Comparison of ENCODE assay signal across 8 cellular contexts in the genomic region with DNA sequence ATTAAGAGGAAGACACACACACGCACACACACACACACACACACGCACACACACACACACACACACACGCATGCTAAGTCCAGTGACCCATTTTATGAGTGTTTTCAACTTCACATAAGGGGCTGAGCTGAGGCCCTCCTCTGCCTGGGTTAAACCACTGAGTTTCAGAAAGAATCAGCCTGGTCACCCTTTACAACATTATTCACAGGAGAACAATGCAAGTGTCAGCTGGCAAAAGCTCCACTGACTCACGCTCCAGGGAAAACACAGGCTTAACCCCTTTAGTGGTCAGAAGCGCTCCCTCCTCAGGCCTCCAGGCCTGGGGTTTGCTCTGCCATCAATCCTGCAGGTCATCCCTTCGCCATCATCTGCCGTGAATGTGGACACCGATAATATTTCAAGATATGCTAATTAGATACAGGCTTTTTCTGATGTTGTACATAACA. TPM values are rescaled to one million over a fixed set of nuclear protein-coding genes. Genes with fewer than 3 reads are reported as not detected.
DNase-seq lines count a peak whose midpoint lies in the region; ATAC-seq and TF ChIP-seq lines count a peak whose summit lies in the region.

No MANE protein-coding gene starts in this region.

- no peak overlapping the region for H4K8ac ChIP-seq in mesendoderm (ENCODE audit: low read depth, low read length)

- TF ChIP-seq POLR2A in tibial nerve (IDR thresholded peaks at IDR 0.05), result no peak

- no peak overlapping the region for H2BK120ac ChIP-seq in mesendoderm (ENCODE audit: low read depth, low read length)

- H3K56ac ChIP-seq in mesendoderm (ENCODE audit: low read length), result no peak overlapping the region

- no peak overlapping the region for H3K18ac ChIP-seq in mesendoderm (ENCODE audit: low read length)

- H3K79me2 ChIP-seq in mesendoderm (ENCODE audit: control insufficient read depth, insufficient read depth, low read length), result no peaks in the 10 kb centered on the region

- no peak overlapping the region for H2BK5ac ChIP-seq in mesendoderm (ENCODE audit: low read length)

- H2AK5ac ChIP-seq in mesendoderm (ENCODE audit: low read length), result no peak overlapping the region

- H2BK15ac ChIP-seq in mesendoderm (replicated peaks; ENCODE audit: low read depth), result no peak overlapping the region

- DNase-seq in LHCN-M2 (ENCODE audit: low read depth), result peak; percentile 100
- DNase-seq in dorsolateral prefrontal cortex, result peak in 7 of 10 donors; percentile 62 to 79 (median 64)
- DNase-seq in mesendoderm, result peak; percentile 48
- DNase-seq in tibial nerve (ENCODE audit: low spot score in 2 of 2), result peak; percentile 42 to 67
- no peak for DNase-seq in stimulated activated naive CD8-positive, alpha-beta T cell treated with anti-CD3 and anti-CD28 coated beads, Interleukin-15, Interleukin-2, amounts not matched to agents 100 U/mL and 50 U/mL, for 24 hours
- no peak for DNase-seq in NK-92 (lab: John Stamatoyannopoulos, UW; ENCODE audit: unreplicated experiment)
- DNase-seq in NCI-H146 (lab: John Stamatoyannopoulos, UW), result no peak

- H3K27ac ChIP-seq in dorsolateral prefrontal cortex (peak overlapping the region; percentile 10 to 99 (median 94)), mesendoderm (ENCODE audit: low read depth, low read length) (no peak overlapping the region), tibial nerve (peak overlapping the region; percentile 39 to 81 (median 70))

- intact Hi-C loops in dorsolateral prefrontal cortex (cut with DNase I), result loop anchor here (2.0 to 5.0 kb wide), 2 partner anchors 41 to 53 kb away; no protein-coding TSS in a partner anchor

- no CpG with 5 or more reads among the region's 8 CpGs for WGBS in mesendoderm (ENCODE audit: extremely low coverage, insufficient coverage, low lambda C conversion rate)
- 19 to 24% methylated on average over 8 of the region's 8 CpGs for WGBS in tibial nerve, 2 donors

- H3K4me3 ChIP-seq in dorsolateral prefrontal cortex (peak overlapping the region in 38 of 59 donors; percentile 0 to 55 (median 29)), mesendoderm (ENCODE audit: low read length) (no peak overlapping the region), tibial nerve (peak overlapping the region in 1 of 4 donors; percentile 2)

- no peaks in the 10 kb centered on the region for H3K9me3 ChIP-seq in tibial nerve

- H3K4ac ChIP-seq in mesendoderm (ENCODE audit: low read depth, low read length), result no peak overlapping the region

- peak in 1 of 2 donors; percentile 47 for TF ChIP-seq EP300 in tibial nerve (IDR thresholded peaks at IDR 0.05)

- H4K5ac ChIP-seq in mesendoderm (ENCODE audit: low read length), result no peak overlapping the region

- no peaks in the 10 kb centered on the region for H3K79me1 ChIP-seq in mesendoderm (ENCODE audit: low read length)

- no peak overlapping the region for H3K23ac ChIP-seq in mesendoderm (ENCODE audit: low read length)

- no peak for ATAC-seq in stimulated activated naive CD8-positive, alpha-beta T cell treated with anti-CD3 and anti-CD28 coated beads, Interleukin-15, Interleukin-2, amounts not matched to agents 100 U/mL and 50 U/mL, for 24 hours
- ATAC-seq in GM18519 (IDR thresholded peaks at IDR 0.05; ENCODE audit: low FRiP score, unreplicated experiment), result no peak

- H3K4me1 ChIP-seq in mesendoderm (ENCODE audit: control insufficient read depth, low read depth, low read length) (peaks cover 4% of the 10 kb centered on the region), tibial nerve (peaks cover 0 to 39% (median 18%) of the 10 kb centered on the region in 4 donors)

- H3K27me3 ChIP-seq in dorsolateral prefrontal cortex (no peaks in the 10 kb centered on the region), mesendoderm (ENCODE audit: insufficient read depth, low read length, poor library complexity) (no peaks in the 10 kb centered on the region), tibial nerve (no peaks in the 10 kb centered on the region)

- TF ChIP-seq CTCF in dorsolateral prefrontal cortex (IDR thresholded peaks at IDR 0.05 in 54 of 56, conservative IDR thresholded peaks at IDR 0.05 in 2 of 56; ENCODE audit: low read depth in 1 of 56, partially characterized antibody in 56 of 56) (peak in 9 of 56 donors; percentile 5 to 35 (median 20)), tibial nerve (IDR thresholded peaks at IDR 0.05) (no peak)

- H3K4me2 ChIP-seq in mesendoderm (ENCODE audit: low read length), result no peak overlapping the region

- no peak overlapping the region for H3K9ac ChIP-seq in mesendoderm (ENCODE audit: low read length)

- H3K36me3 ChIP-seq in mesendoderm (ENCODE audit: control insufficient read depth, insufficient read depth, low read length), result peaks cover 5% of the 10 kb centered on the region
- peaks cover 0 to 65% (median under 1%) of the 10 kb centered on the region in 3 donors for H3K36me3 ChIP-seq in tibial nerve

RNA-seq across cellular contexts. Expression of a gene that starts 46.9 kb away (rescaled TPM):
- 24.2 and 27.3 TPM in 2 replicates for total RNA-seq in LHCN-M2 (2014; rRNA removed)
- polyA plus RNA-seq in LHCN-M2 (2012), result 15.9 TPM
- total RNA-seq in dorsolateral prefrontal cortex, result 10 to 100 TPM; 22.8 to 47.3 (median 34.4) TPM
- polyA plus RNA-seq in mesendoderm (2013, experiment 1 of 2), result 5.6 TPM
- 5.5 TPM for polyA plus RNA-seq in mesendoderm (2013, experiment 2 of 2)
- total RNA-seq in tibial nerve, result 10 to 100 TPM; 17.3 to 36.0 (median 24.5) TPM

RNA-seq across cellular contexts. Expression of a gene that starts 47.0 kb away (rescaled TPM):
- total RNA-seq in LHCN-M2 (2014; rRNA removed), result 12.6 and 14.9 TPM in 2 replicates
- 4.9 TPM for polyA plus RNA-seq in LHCN-M2 (2012)
- total RNA-seq in dorsolateral prefrontal cortex, result 10 to 100 TPM; 24.4 to 65.0 (median 40.3) TPM
- polyA plus RNA-seq in mesendoderm (2013, experiment 1 of 2), result 9.4 TPM
- 8.5 TPM for polyA plus RNA-seq in mesendoderm (2013, experiment 2 of 2)
- 10 to 100 TPM; 24.5 to 71.4 (median 52.9) TPM for total RNA-seq in tibial nerve

Comparison
In these comparisons a context has a peak if more than half of its experiments do, and no peak if none do; other contexts are left out.
1. DNase-seq: peak in LHCN-M2 (single experiment), dorsolateral prefrontal cortex (7 of 10), mesendoderm (single experiment) and tibial nerve (2 of 2); none in stimulated activated naive CD8-positive, alpha-beta T cell treated with anti-CD3 and anti-CD28 coated beads, Interleukin-15, Interleukin-2, amounts not matched to agents 100 U/mL and 50 U/mL, for 24 hours (single experiment), NK-92 (single experiment) and NCI-H146 (single experiment).